ENCODE assay signal across 1 cellular context in the genomic region with DNA sequence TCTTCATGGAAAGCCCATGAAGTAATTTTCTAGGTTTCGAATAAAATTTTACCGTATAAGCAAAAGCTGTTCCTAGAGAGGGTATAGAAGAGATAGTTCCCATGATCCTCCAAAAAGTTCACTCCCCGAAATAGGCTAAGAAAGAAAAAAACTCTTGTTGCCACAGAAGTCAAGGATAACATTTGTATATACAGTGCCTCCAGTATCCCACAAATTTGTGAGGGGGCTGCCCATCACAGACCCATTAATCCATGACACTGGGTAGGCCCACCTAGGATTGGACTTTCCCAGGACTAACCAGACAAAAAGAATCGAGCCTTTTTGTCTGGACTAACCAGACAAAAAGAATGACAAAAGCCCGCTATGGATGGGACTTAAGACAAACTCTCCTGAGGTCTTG.
TF ChIP-seq lines count a peak whose summit lies in the region.

No MANE protein-coding gene starts in this region.

TF ChIP-seq in HCT116, 20 proteins besides CTCF, POLR2A, EP300 and RAD21 (continued from another document):
- TF ChIP-seq REST (IDR thresholded peaks at IDR 0.05; ENCODE audit: low read depth): no peak
- no peak for TF ChIP-seq ATF3 (IDR thresholded peaks at IDR 0.05)
- TF ChIP-seq SP1 (IDR thresholded peaks at IDR 0.05; ENCODE audit: low read depth): no peak
- no peak for TF ChIP-seq ZBTB33 (IDR thresholded peaks at IDR 0.05; ENCODE audit: extremely low read depth, insufficient replicate concordance, low read length)
- TF ChIP-seq FOSL1 (IDR thresholded peaks at IDR 0.05; ENCODE audit: low read depth): no peak
- TF ChIP-seq ELF1 (IDR thresholded peaks at IDR 0.05; ENCODE audit: borderline replicate concordance, low read depth): no peak
- no peak for TF ChIP-seq CEBPB (IDR thresholded peaks at IDR 0.05; ENCODE audit: low read depth)
- TF ChIP-seq, protein P1, sequence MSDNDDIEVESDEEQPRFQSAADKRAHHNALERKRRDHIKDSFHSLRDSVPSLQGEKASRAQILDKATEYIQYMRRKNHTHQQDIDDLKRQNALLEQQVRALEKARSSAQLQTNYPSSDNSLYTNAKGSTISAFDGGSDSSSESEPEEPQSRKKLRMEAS (IDR thresholded peaks at IDR 0.05): no peak; the same call in 1 of the 2 replicates
- TF ChIP-seq EZH2phosphoT487 (IDR thresholded peaks at IDR 0.05; ENCODE audit: borderline replicate concordance): no peak
- TF ChIP-seq JUND (IDR thresholded peaks at IDR 0.05): no peak
- TF ChIP-seq EZH2 (IDR thresholded peaks at IDR 0.05): no peak
- no peak for TF ChIP-seq CBX3 (IDR thresholded peaks at IDR 0.05; ENCODE audit: low read depth)
- TF ChIP-seq SRF (IDR thresholded peaks at IDR 0.05; ENCODE audit: low read depth): no peak
- TF ChIP-seq TCF7L2 (IDR thresholded peaks at IDR 0.05; ENCODE audit: borderline replicate concordance, extremely low read depth, insufficient read depth, insufficient read length): no peak
- TF ChIP-seq POLR2AphosphoS5 (IDR thresholded peaks at IDR 0.05; ENCODE audit: low read depth, low read length): no peak
- no peak for TF ChIP-seq EGR1 (IDR thresholded peaks at IDR 0.05; ENCODE audit: low read depth)
TF ChIP-seq in HCT116: peak in this region for 0.
